19 cellular contexts compared by ENCODE assay signal in the genomic region with DNA sequence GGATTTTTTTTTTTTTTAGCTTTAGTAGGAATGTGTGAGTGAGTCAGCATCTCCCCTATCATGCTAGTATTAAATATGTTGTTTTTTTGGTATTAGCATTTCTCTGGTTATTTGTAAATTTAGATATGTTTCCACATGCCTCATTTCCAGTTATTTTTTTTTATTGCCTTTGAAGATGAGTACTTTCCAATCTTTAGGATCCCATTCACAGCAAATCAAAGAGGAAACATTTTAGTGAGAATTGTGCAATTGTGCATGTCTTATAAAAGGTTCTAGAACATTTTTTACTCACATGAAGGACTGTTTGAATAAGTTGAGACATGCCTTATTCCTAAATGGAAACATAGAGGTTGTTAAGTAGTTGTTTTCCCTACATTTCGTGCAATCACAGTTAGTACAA.
A peak's percentile ranks its signal among the peaks of the same experiment; 100 is the strongest.
DNase-seq lines count a peak whose midpoint lies in the region; ATAC-seq and TF ChIP-seq lines count a peak whose summit lies in the region.
"Had no signal": no experiment of that assay in that cellular context is flagged by ENCODE, and none has a peak within 500 bp of the region (broad histone marks: within the 10 kb centered on the region; RNA-seq: fewer than 3 reads in every experiment).

No MANE protein-coding gene starts in this region.

- H3K27ac ChIP-seq in epithelial cell of prostate, result peak overlapping the region; percentile 88
- H3K27ac ChIP-seq: KMS-11, PC-9, SJSA1 had no signal

- POLR2A ChIA-PET in activated B cell treated with CpG ODN at 0.5 μM for 24 hours (lab: Charles Lee), result interaction anchor here (1.2 kb wide), 1 partner anchor 13 kb away, joined by 3 read pairs; no protein-coding TSS in a partner anchor
- POLR2A ChIA-PET in activated CD8-positive, alpha-beta T cell treated with anti-CD3 and anti-CD28 coated beads for 36 hours (lab: Charles Lee), result interaction anchor here (0.5 kb wide), 1 partner anchor 546 kb away, joined by 3 read pairs; no protein-coding TSS in a partner anchor

- no peak for ATAC-seq in activated B cell treated with CpG ODN at 0.5 μM for 24 hours (ENCODE audit: low read depth)
- no peak for ATAC-seq in stimulated activated memory B cell treated with anti-CD40 and anti-IgM and Interleukin-4, amounts not matched to agents 10 μg/mL and 1 μg/mL and 100 μg/mL, for 72 hours
- ATAC-seq in activated CD8-positive, alpha-beta T cell treated with anti-CD3 and anti-CD28 coated beads for 36 hours, result no peak
- no peak for ATAC-seq in HG03469 (IDR thresholded peaks at IDR 0.05; ENCODE audit: unreplicated experiment)
- ATAC-seq in GM19455 (IDR thresholded peaks at IDR 0.05; ENCODE audit: unreplicated experiment), result no peak

- H3K36me3 Mint-ChIP-seq in activated B cell treated with CpG ODN at 0.5 μM for 24 hours (ENCODE audit: low read depth), result peaks cover 3% of the 10 kb centered on the region
- H3K36me3 Mint-ChIP-seq in stimulated activated memory B cell treated with anti-CD40 and anti-IgM and Interleukin-4, amounts not matched to agents 10 μg/mL and 1 μg/mL and 100 μg/mL, for 72 hours, result peaks cover 6% of the 10 kb centered on the region
- peaks cover 3% of the 10 kb centered on the region for H3K36me3 Mint-ChIP-seq in activated CD8-positive, alpha-beta T cell treated with anti-CD3 and anti-CD28 coated beads for 36 hours (ENCODE audit: low read depth)

- no peak for TF ChIP-seq CTCF in activated B cell treated with CpG ODN at 0.5 μM for 24 hours (IDR thresholded peaks at IDR 0.05)
- no peak for TF ChIP-seq CTCF in activated CD8-positive, alpha-beta T cell treated with anti-CD3 and anti-CD28 coated beads for 36 hours (IDR thresholded peaks at IDR 0.05)

- CTCF ChIA-PET in activated B cell treated with CpG ODN at 0.5 μM for 24 hours (lab: Charles Lee), result interaction anchor here (1.5 kb wide), 1 partner anchor 25 kb away, joined by 4 read pairs; no protein-coding TSS in a partner anchor
- CTCF ChIA-PET in activated CD8-positive, alpha-beta T cell treated with anti-CD3 and anti-CD28 coated beads for 36 hours (lab: Charles Lee), result interaction anchor here (1.0 kb wide), 1 partner anchor 648 kb away, joined by 3 read pairs; no protein-coding TSS in a partner anchor

- peaks cover 79% of the 10 kb centered on the region for H3K4me1 Mint-ChIP-seq in activated B cell treated with CpG ODN at 0.5 μM for 24 hours
- H3K4me1 Mint-ChIP-seq in stimulated activated memory B cell treated with anti-CD40 and anti-IgM and Interleukin-4, amounts not matched to agents 10 μg/mL and 1 μg/mL and 100 μg/mL, for 72 hours, result peaks cover 77% of the 10 kb centered on the region
- peaks cover 38% of the 10 kb centered on the region for H3K4me1 Mint-ChIP-seq in activated CD8-positive, alpha-beta T cell treated with anti-CD3 and anti-CD28 coated beads for 36 hours (ENCODE audit: low read depth)

- H3K27me3 Mint-ChIP-seq in activated B cell treated with CpG ODN at 0.5 μM for 24 hours, result no peaks in the 10 kb centered on the region
- no peaks in the 10 kb centered on the region for H3K27me3 Mint-ChIP-seq in stimulated activated memory B cell treated with anti-CD40 and anti-IgM and Interleukin-4, amounts not matched to agents 10 μg/mL and 1 μg/mL and 100 μg/mL, for 72 hours
- H3K27me3 Mint-ChIP-seq in activated CD8-positive, alpha-beta T cell treated with anti-CD3 and anti-CD28 coated beads for 36 hours, result no peaks in the 10 kb centered on the region
- H3K27me3 Mint-ChIP-seq: CD4-positive, alpha-beta memory T cell had no signal

- intact Hi-C loops in activated B cell treated with CpG ODN at 0.5 μM for 24 hours (cut with micrococcal nuclease), result loop anchor here (2.0 kb wide), 1 partner anchor 21 kb away; no protein-coding TSS in a partner anchor
- intact Hi-C loops in activated CD8-positive, alpha-beta T cell treated with anti-CD3 and anti-CD28 coated beads for 36 hours (cut with micrococcal nuclease), result no loop called here

- H3K4me3 Mint-ChIP-seq in activated B cell treated with CpG ODN at 0.5 μM for 24 hours, result no peak overlapping the region
- no peak overlapping the region for H3K4me3 Mint-ChIP-seq in stimulated activated memory B cell treated with anti-CD40 and anti-IgM and Interleukin-4, amounts not matched to agents 10 μg/mL and 1 μg/mL and 100 μg/mL, for 72 hours
- no peak overlapping the region for H3K4me3 Mint-ChIP-seq in activated CD8-positive, alpha-beta T cell treated with anti-CD3 and anti-CD28 coated beads for 36 hours
- H3K4me3 Mint-ChIP-seq: CD4-positive, alpha-beta memory T cell; H9 had no signal

- DNase-seq in GM03348 (ENCODE audit: low spot score), result peak; percentile 11
- DNase-seq in activated B cell treated with CpG ODN at 0.5 μM for 24 hours, result no peak
- no peak for DNase-seq in epithelial cell of prostate (ENCODE audit: low read depth, low spot score)
- no peak for DNase-seq in activated CD8-positive, alpha-beta T cell treated with anti-CD3 and anti-CD28 coated beads for 36 hours
- DNase-seq: Calu3; CD4-positive, alpha-beta memory T cell; DMS53; EL; H9; NCI-H1417 treated with DMSO at 0.1 percent for 48 hours; NCI-H187 treated with DMSO at 0.1 percent for 48 hours; NCI-H2227 treated with DMSO at 0.1 percent for 48 hours; NCI-H524; PC-9 had no signal

- H3K9me3 Mint-ChIP-seq in activated B cell treated with CpG ODN at 0.5 μM for 24 hours, result peaks cover 2% of the 10 kb centered on the region
- H3K9me3 Mint-ChIP-seq in stimulated activated memory B cell treated with anti-CD40 and anti-IgM and Interleukin-4, amounts not matched to agents 10 μg/mL and 1 μg/mL and 100 μg/mL, for 72 hours, result peaks cover 5% of the 10 kb centered on the region
- H3K9me3 Mint-ChIP-seq in activated CD8-positive, alpha-beta T cell treated with anti-CD3 and anti-CD28 coated beads for 36 hours, result peaks cover 2% of the 10 kb centered on the region
- H3K9me3 Mint-ChIP-seq: CD4-positive, alpha-beta memory T cell; H9 had no signal

- H3K27ac Mint-ChIP-seq in activated B cell treated with CpG ODN at 0.5 μM for 24 hours, result peak overlapping the region; percentile 98
- H3K27ac Mint-ChIP-seq in stimulated activated memory B cell treated with anti-CD40 and anti-IgM and Interleukin-4, amounts not matched to agents 10 μg/mL and 1 μg/mL and 100 μg/mL, for 72 hours, result peak overlapping the region; percentile 40
- H3K27ac Mint-ChIP-seq in activated CD8-positive, alpha-beta T cell treated with anti-CD3 and anti-CD28 coated beads for 36 hours, result no peak overlapping the region
- H3K27ac Mint-ChIP-seq: CD4-positive, alpha-beta memory T cell had no signal
